Comparison of ENCODE assay signal across 14 cellular contexts in the genomic region with DNA sequence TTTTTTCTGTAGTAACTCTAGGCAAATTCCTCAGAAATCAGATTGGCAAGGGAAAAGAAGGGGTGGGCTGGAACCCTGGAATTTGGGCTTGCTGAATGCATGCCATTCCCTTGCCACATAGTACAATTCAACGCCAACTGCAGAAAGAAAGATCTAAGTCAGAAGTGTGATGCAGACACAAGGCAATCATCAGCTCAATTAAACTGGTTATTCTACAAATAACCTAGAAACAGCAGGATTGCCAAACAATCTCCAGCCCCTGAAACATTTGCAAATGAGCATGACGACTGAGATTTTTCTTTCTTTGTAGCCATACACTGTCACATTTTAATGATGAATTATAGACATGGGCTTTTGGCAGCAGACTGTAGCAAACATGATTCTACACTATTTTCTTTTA. TPM values are rescaled to one million over a fixed set of nuclear protein-coding genes. Genes with fewer than 3 reads are reported as not detected.
DNase-seq lines count a peak whose midpoint lies in the region; ATAC-seq and TF ChIP-seq lines count a peak whose summit lies in the region.
"Had no signal": no experiment of that assay in that cellular context is flagged by ENCODE, and none has a peak within 500 bp of the region (broad histone marks: within the 10 kb centered on the region; RNA-seq: fewer than 3 reads in every experiment).

No MANE protein-coding gene starts in this region.

- H3K9ac ChIP-seq in mesenchymal stem cell (ENCODE audit: low read length), result no peak overlapping the region

- no peaks in the 10 kb centered on the region for H3K27me3 Mint-ChIP-seq in GM23338 (ENCODE audit: insufficient read depth, low read depth, poor library complexity)

- no peak overlapping the region for H3K27ac ChIP-seq in GM23338 (ENCODE audit: low read depth)
- H3K27ac ChIP-seq in mesenchymal stem cell (ENCODE audit: low read length, poor library complexity, severe bottlenecking), result no peak overlapping the region

- H3K9me3 ChIP-seq in mesenchymal stem cell (ENCODE audit: control insufficient read depth, low read length), result no peaks in the 10 kb centered on the region
- H3K9me3 ChIP-seq: Caco-2 had no signal

- H2AK5ac ChIP-seq in mesenchymal stem cell (ENCODE audit: low read length, severe bottlenecking), result no peak overlapping the region

- H3K27ac Mint-ChIP-seq in GM23338, result no peak overlapping the region
- H3K27ac Mint-ChIP-seq: CD4-positive, alpha-beta T cell; T-cell had no signal

- no peak overlapping the region for H2BK12ac ChIP-seq in mesenchymal stem cell (ENCODE audit: low read length in 2 of 2)

- H3K36me3 Mint-ChIP-seq in GM23338 (ENCODE audit: low read depth), result no peaks in the 10 kb centered on the region
- H3K36me3 Mint-ChIP-seq: T-cell had no signal

- H3F3A ChIP-seq in GM23338 (replicated peaks; ENCODE audit: low read depth), result no peaks in the 10 kb centered on the region

- no peak overlapping the region for H3K4me3 Mint-ChIP-seq in GM23338
- H3K4me3 Mint-ChIP-seq: CD4-positive, alpha-beta T cell; T-cell had no signal

- no peaks in the 10 kb centered on the region for H4K20me1 ChIP-seq in GM23338 (replicated peaks; ENCODE audit: insufficient read depth)

- ATAC-seq in GM23338 (no peak), omental fat pad (ENCODE audit: low FRiP score) (peak; percentile 28)
- ATAC-seq: Right ventricle myocardium inferior, T-cell had no signal

- no peak overlapping the region for H2BK15ac ChIP-seq in mesenchymal stem cell (ENCODE audit: low read depth, poor library complexity, severe bottlenecking)

- H3K4me3 ChIP-seq in GM23338 (no peak overlapping the region), mesenchymal stem cell (ENCODE audit: insufficient read depth in 1 of 2, low read depth in 1 of 2, low read length in 2 of 2) (no peak overlapping the region), H7 (ENCODE audit: insufficient read depth, low read depth, low read length) (no peak overlapping the region)

- H3K27me3 ChIP-seq in GM23338 (ENCODE audit: insufficient read depth), result no peaks in the 10 kb centered on the region
- H3K27me3 ChIP-seq in mesenchymal stem cell (ENCODE audit: control insufficient read depth in 1 of 2, insufficient read depth in 1 of 2, low read length in 2 of 2), result no peaks in the 10 kb centered on the region
- H3K27me3 ChIP-seq in H7 (ENCODE audit: control insufficient read depth, insufficient read depth, low read length), result no peaks in the 10 kb centered on the region

- no peak overlapping the region for H3K4ac ChIP-seq in mesenchymal stem cell (ENCODE audit: low read depth in 1 of 2, low read length in 2 of 2)

- H3K36me3 ChIP-seq in GM23338 (ENCODE audit: insufficient read depth) (no peaks in the 10 kb centered on the region; the same call in 1 of the 2 replicates), mesenchymal stem cell (ENCODE audit: control insufficient read depth in 1 of 2, insufficient read depth in 2 of 2, low read depth in 1 of 2, low read length in 2 of 2) (no peaks in the 10 kb centered on the region), H7 (replicated peaks; ENCODE audit: control insufficient read depth, insufficient read depth, low read length) (no peaks in the 10 kb centered on the region)

- H4K8ac ChIP-seq in mesenchymal stem cell (ENCODE audit: low read length), result no peak overlapping the region

- H3K4me1 ChIP-seq in GM23338 (ENCODE audit: insufficient read depth), result no peaks in the 10 kb centered on the region; the same call in 1 of the 2 replicates
- H3K4me1 ChIP-seq in mesenchymal stem cell (ENCODE audit: control insufficient read depth, insufficient read depth, low read depth, low read length), result no peaks in the 10 kb centered on the region
- H3K4me1 ChIP-seq: Caco-2 had no signal

- no peak overlapping the region for H3K4me2 ChIP-seq in GM23338
- H3K4me2 ChIP-seq in mesenchymal stem cell (ENCODE audit: low read length, poor library complexity, severe bottlenecking), result no peak overlapping the region

- no peak overlapping the region for H4K91ac ChIP-seq in mesenchymal stem cell (ENCODE audit: low read length)

- DNase-seq in GM23338 (ENCODE audit: low spot score), result no peak
- peak; percentile 42 for DNase-seq in NCI-H774 (lab: John Stamatoyannopoulos, UW)
- peak; percentile 39 for DNase-seq in dedifferentiated amniotic fluid mesenchymal stem cell (ENCODE audit: extremely low spot score)
- no peak for DNase-seq in omental fat pad (ENCODE audit: low spot score)
- no peak for DNase-seq in mesenchymal stem cell
- no peak for DNase-seq in anterior cingulate cortex (lab: John Stamatoyannopoulos, UW)
- DNase-seq in H7, result no peak
- DNase-seq: Caco-2; CD4-positive, alpha-beta T cell; NCI-H1092 treated with DMSO at 0.1 percent for 48 hours; NCI-H1694 treated with DMSO at 0.1 percent for 48 hours; NCI-H510A treated with DMSO at 0.1 percent for 48 hours; T-cell had no signal

- H3K4me1 Mint-ChIP-seq in GM23338, result peaks cover 4% of the 10 kb centered on the region; the same call in 1 of the 3 replicates
- H3K4me1 Mint-ChIP-seq: T-cell had no signal

- no peaks in the 10 kb centered on the region for H3K9me2 ChIP-seq in GM23338 (ENCODE audit: insufficient read depth)

- H2BK120ac ChIP-seq in mesenchymal stem cell (ENCODE audit: low read depth, low read length), result no peak overlapping the region

- no peak overlapping the region for H3K18ac ChIP-seq in mesenchymal stem cell (ENCODE audit: low read depth in 1 of 2, low read length in 2 of 2)

- 100% methylated on average over 2 of the region's 2 CpGs for WGBS in mesenchymal stem cell

- H2BK5ac ChIP-seq in mesenchymal stem cell (ENCODE audit: low read depth, low read length, poor library complexity, severe bottlenecking), result no peak overlapping the region

- no peaks in the 10 kb centered on the region for H3K79me2 ChIP-seq in GM23338 (replicated peaks; ENCODE audit: insufficient read depth)

- H2AFZ ChIP-seq in GM23338 (peak overlapping the region; percentile 60; the same call in 1 of the 2 replicates), mesenchymal stem cell (ENCODE audit: low read depth, low read length) (no peak overlapping the region)

- TF ChIP-seq CTCF in GM23338 (conservative IDR thresholded peaks at IDR 0.05; ENCODE audit: low read depth in 2 of 2) (no peak), omental fat pad (IDR thresholded peaks at IDR 0.05) (no peak)

- H3K9me3 Mint-ChIP-seq in GM23338, result no peaks in the 10 kb centered on the region
- H3K9me3 Mint-ChIP-seq: T-cell had no signal

- no peak overlapping the region for H3K14ac ChIP-seq in mesenchymal stem cell (ENCODE audit: low read length in 2 of 2)

- H3K79me1 ChIP-seq in mesenchymal stem cell (replicated peaks; ENCODE audit: low read length, poor library complexity, severe bottlenecking), result no peaks in the 10 kb centered on the region

- H3K23ac ChIP-seq in mesenchymal stem cell (ENCODE audit: low read length in 2 of 2), result no peak overlapping the region

TF ChIP-seq in GM23338, 12 proteins besides CTCF, POLR2A, EP300 and RAD21 (continues in another document):
- TF ChIP-seq CREB1 (CRISPR knock-in tag; IDR thresholded peaks at IDR 0.05; ENCODE audit: low read depth) (no peak), NANOG (IDR thresholded peaks at IDR 0.05; ENCODE audit: borderline replicate concordance) (no peak), EZH2phosphoT487 (IDR thresholded peaks at IDR 0.05; ENCODE audit: unreplicated experiment) (no peak), ZNF114 (CRISPR knock-in tag; IDR thresholded peaks at IDR 0.05) (no peak)

RNA-seq across cellular contexts. Expression of a gene that starts 16.5 kb away (rescaled TPM):
- total RNA-seq in GM23338 (2014; rRNA removed; shearing (Covaris generic)), result 1.7 and 2.4 TPM in 2 replicates
- polyA plus RNA-seq in GM23338 (2016; fragmentation: Nextera tagmentation; extraction: Ambion mirVana), result 2.9 and 4.4 TPM in 2 replicates
- total RNA-seq in omental fat pad, result 10 to 100 TPM; 27.9 to 87.0 (median 42.9) TPM
- polyA plus RNA-seq in mesenchymal stem cell (2013, experiment 1 of 2), result 2.7 TPM
- polyA plus RNA-seq in mesenchymal stem cell (2013, experiment 2 of 2), result 2.8 TPM
- total RNA-seq in H7 (2014; rRNA removed; shearing (Covaris generic)), result 1.8 and 7.7 TPM in 2 replicates

Comparison
In these comparisons a context has a peak if more than half of its experiments do, and no peak if none do; other contexts are left out.
1. DNase-seq: peak in NCI-H774 (single experiment) and dedifferentiated amniotic fluid mesenchymal stem cell (single experiment); none in GM23338 (single experiment), omental fat pad (single experiment), mesenchymal stem cell (single experiment), anterior cingulate cortex (0 of 58) and H7 (single experiment).